In genomic region chr7:102478314-102479206, GRCh38 we compare ENCODE assay signal across 8 cellular contexts. TPM values are rescaled to one million over a fixed set of nuclear protein-coding genes. Genes with fewer than 3 reads are reported as not detected.
DNase-seq lines count a peak whose midpoint lies in the region; ATAC-seq and TF ChIP-seq lines count a peak whose summit lies in the region.
"Not testable (repeated sequence)": the region's sequence is repeated elsewhere in the genome, so short reads cannot be mapped to it uniquely, and the experiment has no call there.

Gene POLR2J (minus strand): TSS chr7:102478922. CDS start chr7:102478860, 62 bp downstream.

- H3K27me3 ChIP-seq in AG04450 (ENCODE audit: control insufficient read depth, insufficient read depth, low read length): not testable (repeated sequence)

- H3K4me1 Mint-ChIP-seq in activated T-cell treated with anti-CD3 and anti-CD28 coated beads, Interleukin-2, amount 50 U/mL, for 4 hours (ENCODE audit: low read depth): not testable (repeated sequence)

- DNase-seq in AG04450 (ENCODE audit: low read depth, low spot score) (peak; percentile 59), RKO (ENCODE audit: low spot score) (peak; percentile 86), epithelial cell of proximal tubule (ENCODE audit: low read depth) (peak; percentile 35)
- peak; percentile 98 for DNase-seq in activated T-cell treated with anti-CD3 and anti-CD28 coated beads, Interleukin-2, amount 50 U/mL, for 4 hours
- peak; percentile 87 for DNase-seq in stimulated activated CD4-positive, alpha-beta T cell treated with anti-CD3 and anti-CD28 coated beads, Interleukin-4, amount 100 ng/mL, for 1 hour

- WGBS in mesodermal cell (ENCODE audit: insufficient coverage in 2 of 2), 2 experiments: 0% methylated on average over 5 of the region's 72 CpGs; no CpG with 5 or more reads in 1 of the 2 experiments

- not testable (repeated sequence) for H3K27me3 Mint-ChIP-seq in activated T-cell treated with anti-CD3 and anti-CD28 coated beads, Interleukin-2, amount 50 U/mL, for 4 hours (ENCODE audit: low read depth)

- not testable (repeated sequence) for H3K9me3 Mint-ChIP-seq in activated T-cell treated with anti-CD3 and anti-CD28 coated beads, Interleukin-2, amount 50 U/mL, for 4 hours

- CTCF ChIA-PET in AG04450 (lab: Charles Lee): not testable (repeated sequence)

- H3K4me3 Mint-ChIP-seq in activated T-cell treated with anti-CD3 and anti-CD28 coated beads, Interleukin-2, amount 50 U/mL, for 4 hours: peak within 1 kb of the TSS; percentile 89

- H3K9me3 ChIP-seq in AG04450 (ENCODE audit: control insufficient read depth, insufficient read depth, low read length); mesodermal cell (ENCODE audit: control insufficient read depth, low read length): not testable (repeated sequence)

- not testable (repeated sequence) for H3K27ac ChIP-seq in AG04450 (ENCODE audit: low read depth, low read length); mesodermal cell (ENCODE audit: low read depth, low read length, severe bottlenecking)

- not testable (repeated sequence) for H3K4me1 ChIP-seq in mesodermal cell (ENCODE audit: control insufficient read depth, insufficient read depth, low read length, poor library complexity, severe bottlenecking)

- ATAC-seq in GM19324 (IDR thresholded peaks at IDR 0.05; ENCODE audit: low FRiP score, unreplicated experiment) (peak; percentile 96), HG03060 (IDR thresholded peaks at IDR 0.05; ENCODE audit: low read depth, unreplicated experiment) (peak; percentile 64)
- peak; percentile 91 to 97 for ATAC-seq in activated T-cell treated with anti-CD3 and anti-CD28 coated beads, Interleukin-2, amount 50 U/mL, for 4 hours

- H3K4me3 ChIP-seq in AG04450 (ENCODE audit: low read depth, low read length) (peak within 1 kb of the TSS; percentile 50), epithelial cell of proximal tubule (ENCODE audit: low read depth, low read length) (peak within 1 kb of the TSS; percentile 52), mesodermal cell (ENCODE audit: extremely low read depth, insufficient read depth, low read length, poor library complexity, severe bottlenecking) (peak within 1 kb of the TSS; percentile 33)

- POLR2A ChIA-PET in AG04450 (lab: Yijun Ruan, JAX): not testable (repeated sequence)

- TF ChIP-seq CTCF in AG04450 (IDR thresholded peaks at IDR 0.05; ENCODE audit: low read depth, low read length) (peak; percentile 39), epithelial cell of proximal tubule (conservative IDR thresholded peaks at IDR 0.05; ENCODE audit: low read depth, low read length) (peak; percentile 40)

- not testable (repeated sequence) for H3K36me3 Mint-ChIP-seq in activated T-cell treated with anti-CD3 and anti-CD28 coated beads, Interleukin-2, amount 50 U/mL, for 4 hours (ENCODE audit: insufficient read depth)

- not testable (repeated sequence) for H3K36me3 ChIP-seq in mesodermal cell (ENCODE audit: control insufficient read depth, insufficient read depth, low read length)

RNA-seq across cellular contexts. Expression of gene POLR2J, which starts in this region (rescaled TPM):
- polyA plus RNA-seq in AG04450 (2011; rRNA removed): 44.8 and 55.3 TPM in 2 replicates
- 20.4 and 24.0 TPM in 2 replicates for polyA minus RNA-seq in AG04450 (2011; rRNA and poly(A)+ RNA removed)
- total RNA-seq in activated T-cell treated with anti-CD3 and anti-CD28 coated beads, Interleukin-2, amount 50 U/mL, for 4 hours: 10 to 100 TPM; 67.3 to 77.4 (median 72.0) TPM
- 32.8 and 47.4 TPM in 2 replicates for total RNA-seq in epithelial cell of proximal tubule
- polyA plus RNA-seq in mesodermal cell (2013, experiment 1 of 2): 78.0 TPM
- 70.1 TPM for polyA plus RNA-seq in mesodermal cell (2013, experiment 2 of 2)

Comparison
In these comparisons a context has a peak if more than half of its experiments do, and no peak if none do; other contexts are left out.
1. DNase-seq: peak in every context shown above with its lines; median percentile 98 in activated T-cell treated with anti-CD3 and anti-CD28 coated beads, Interleukin-2, amount 50 U/mL, for 4 hours; 87 in stimulated activated CD4-positive, alpha-beta T cell treated with anti-CD3 and anti-CD28 coated beads, Interleukin-4, amount 100 ng/mL, for 1 hour; 86 in RKO; 59 in AG04450; 35 in epithelial cell of proximal tubule.